In the genomic region with DNA sequence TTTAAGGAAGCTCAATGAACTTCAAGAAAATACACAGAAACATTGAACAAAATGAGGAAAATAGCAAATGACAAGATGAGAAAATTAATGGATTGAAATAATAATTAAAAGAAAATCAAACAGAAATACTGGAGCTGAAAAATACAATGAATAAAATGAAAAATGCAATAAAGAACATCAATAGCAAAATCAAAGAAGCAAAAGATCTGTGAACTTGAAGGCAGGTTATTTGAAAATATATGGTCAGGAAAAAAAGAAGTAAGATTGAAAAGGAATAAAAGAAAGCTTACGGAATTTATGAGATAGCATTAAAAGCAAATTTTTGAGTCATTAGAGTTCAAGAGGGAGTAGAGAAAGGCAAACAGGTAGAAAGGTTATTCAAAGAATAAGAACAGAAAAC, we compare ENCODE assay signal across 26 cellular contexts.
"Had no signal": no experiment of that assay in that cellular context is flagged by ENCODE, and none has a peak within 500 bp of the region (broad histone marks: within the 10 kb centered on the region; RNA-seq: fewer than 3 reads in every experiment).

No MANE protein-coding gene starts in this region.

- H3K27me3 ChIP-seq: dorsolateral prefrontal cortex, gastroesophageal sphincter, heart left ventricle, left lung, tibial nerve, upper lobe of left lung had no signal

- FAIRE-seq: colon, islet of Langerhans, urothelium cell line had no signal

- H3K4me3 ChIP-seq: dorsolateral prefrontal cortex, gastroesophageal sphincter, heart left ventricle, left lung, psoas muscle, skin epidermis, thoracic aorta, tibial nerve, upper lobe of left lung had no signal

- DNase-seq: dorsolateral prefrontal cortex; effector CD4-positive, alpha-beta T cell; foreskin fibroblast; heart left ventricle; hippocampal formation; left cardiac atrium; left lung; naive thymus-derived CD8-positive, alpha-beta T cell; nephron progenitor cell; nucleus accumbens; posterior cingulate gyrus; psoas muscle; right cardiac atrium; stimulated activated CD4-positive, alpha-beta T cell treated with anti-CD3 and anti-CD28 coated beads, Interleukin-15, amount 100 ng/mL, for 24 hours; stimulated activated CD4-positive, alpha-beta T cell treated with anti-CD3 and anti-CD28 coated beads, Interleukin-2, amount 100 ng/mL, for 48 hours; stimulated activated naive B cell treated with anti-CD40 and anti-IgM and Interleukin-4, amounts not matched to agents 10 μg/mL and 1 μg/mL and 100 μg/mL, for 72 hours; upper lobe of left lung had no signal

- ATAC-seq: esophagus mucosa; gastroesophageal sphincter; heart left ventricle; left cardiac atrium; left lung; naive thymus-derived CD8-positive, alpha-beta T cell; psoas muscle; right cardiac atrium; stimulated activated naive B cell treated with anti-CD40 and anti-IgM and Interleukin-4, amounts not matched to agents 10 μg/mL and 1 μg/mL and 100 μg/mL, for 72 hours had no signal

- H3K36me3 ChIP-seq: gastroesophageal sphincter, left lung, thoracic aorta, upper lobe of left lung had no signal

- H3K27ac ChIP-seq: dorsolateral prefrontal cortex, epithelial cell of prostate, gastroesophageal sphincter, heart left ventricle, left lung, psoas muscle, skin epidermis, thoracic aorta, tibial nerve, upper lobe of left lung had no signal
